Comparison of ENCODE assay signal across 7 cellular contexts in genomic region chr10:114520453-114520852, GRCh38.
DNase-seq lines count a peak whose midpoint lies in the region; ATAC-seq and TF ChIP-seq lines count a peak whose summit lies in the region.

No MANE protein-coding gene starts in this region.

- peaks cover 79% of the 10 kb centered on the region for H4K20me1 ChIP-seq in OCI-LY7 (ENCODE audit: insufficient read depth, low read length)

- H3K36me3 ChIP-seq in OCI-LY7 (ENCODE audit: insufficient read depth, low read length) (peaks cover 80% of the 10 kb centered on the region), gastrocnemius medialis (no peaks in the 10 kb centered on the region)

- no peak overlapping the region for H3K4me3 ChIP-seq in OCI-LY7 (ENCODE audit: low read depth, low read length, poor library complexity, severe bottlenecking)
- no peak overlapping the region for H3K4me3 ChIP-seq in gastrocnemius medialis

- 0 out of 2 replicates have a peak overlapping the region, but pooled peaks have one; percentile 24 for H3K4me2 ChIP-seq in OCI-LY7 (ENCODE audit: low read length)

- POLR2A ChIA-PET in OCI-LY7 (lab: Charles Lee) = interaction anchor here (1.4 to 16.1 kb wide), 4 partner anchors 14 to 31 kb away, joined by 5 to 464 read pairs (median 100); no protein-coding TSS in a partner anchor

- H3K4me1 ChIP-seq in OCI-LY7 (ENCODE audit: insufficient read depth, low read length, poor library complexity, severe bottlenecking) (peaks cover 85% of the 10 kb centered on the region), gastrocnemius medialis (peaks cover 5 to 16% of the 10 kb centered on the region in 2 donors)

- peak in 1 of 2 donors; percentile 28 for TF ChIP-seq POLR2A in gastrocnemius medialis (IDR thresholded peaks at IDR 0.05)

- DNase-seq in ELR (ENCODE audit: low read depth) (peak; percentile 87), OCI-LY7 (ENCODE audit: low spot score) (no peak), gastrocnemius medialis (peak in 1 of 2 donors; percentile 28), 8988T (no peak)
- no peak for DNase-seq in activated effector memory CD4-positive, alpha-beta T cell treated with anti-CD3 and anti-CD28 coated beads, Interleukin-2, amount 50 U/mL, for 16 hours

- TF ChIP-seq CTCF in OCI-LY7 (conservative IDR thresholded peaks at IDR 0.05; ENCODE audit: low read length) (no peak), gastrocnemius medialis (IDR thresholded peaks at IDR 0.05 in 4 of 5, conservative IDR thresholded peaks at IDR 0.05 in 1 of 5) (no peak)

- intact Hi-C loops in OCI-LY7 (cut with micrococcal nuclease; ENCODE audit: unreplicated experiment) (loop anchor here (10.0 kb wide), 1 partner anchor 666 kb away; the partner anchor contains the start of genes DCLRE1A and NHLRC2), gastrocnemius medialis (cut with DNase I; ENCODE audit: low total_unique reads) (no loop called here)

- H3K27me3 ChIP-seq in gastrocnemius medialis = no peaks in the 10 kb centered on the region

- H3K27ac ChIP-seq in OCI-LY7 (ENCODE audit: low read depth, low read length, poor library complexity, severe bottlenecking) (no peak overlapping the region), gastrocnemius medialis (peak overlapping the region; percentile 47 to 66 (median 56))

- no peaks in the 10 kb centered on the region for H3K9me3 ChIP-seq in OCI-LY7 (ENCODE audit: low read length)
- H3K9me3 ChIP-seq in gastrocnemius medialis = no peaks in the 10 kb centered on the region

- ATAC-seq in esophagus mucosa = peak; percentile 48
- peak in 1 of 2 donors; percentile 47 for ATAC-seq in gastrocnemius medialis
- ATAC-seq in GM19463 (IDR thresholded peaks at IDR 0.05; ENCODE audit: unreplicated experiment) = no peak

- CTCF ChIA-PET in OCI-LY7 (lab: Charles Lee; ENCODE audit: unreplicated experiment) = interaction anchor here (1.6 kb wide), 1 partner anchor 49 kb away, joined by 3 read pairs; no protein-coding TSS in a partner anchor

- BruUV-seq in OCI-LY7 (replicated peaks; lab: Mats Ljungman, UMichigan) = no TSS peak

- in situ Hi-C loops in gastrocnemius medialis (cut with MboI; ENCODE audit: low sequenced_read_pairs in 4 of 4) = no loop called here

- no peak overlapping the region for H2AFZ ChIP-seq in OCI-LY7 (ENCODE audit: low read length)

- H3K79me2 ChIP-seq in OCI-LY7 (ENCODE audit: insufficient read depth, low read depth, low read length) = peaks cover 100% of the 10 kb centered on the region

- no peaks in the 10 kb centered on the region for H3K9me2 ChIP-seq in OCI-LY7 (ENCODE audit: insufficient read depth, low read length)
